Comparison of ENCODE assay signal across 8 cellular contexts in the genomic region with DNA sequence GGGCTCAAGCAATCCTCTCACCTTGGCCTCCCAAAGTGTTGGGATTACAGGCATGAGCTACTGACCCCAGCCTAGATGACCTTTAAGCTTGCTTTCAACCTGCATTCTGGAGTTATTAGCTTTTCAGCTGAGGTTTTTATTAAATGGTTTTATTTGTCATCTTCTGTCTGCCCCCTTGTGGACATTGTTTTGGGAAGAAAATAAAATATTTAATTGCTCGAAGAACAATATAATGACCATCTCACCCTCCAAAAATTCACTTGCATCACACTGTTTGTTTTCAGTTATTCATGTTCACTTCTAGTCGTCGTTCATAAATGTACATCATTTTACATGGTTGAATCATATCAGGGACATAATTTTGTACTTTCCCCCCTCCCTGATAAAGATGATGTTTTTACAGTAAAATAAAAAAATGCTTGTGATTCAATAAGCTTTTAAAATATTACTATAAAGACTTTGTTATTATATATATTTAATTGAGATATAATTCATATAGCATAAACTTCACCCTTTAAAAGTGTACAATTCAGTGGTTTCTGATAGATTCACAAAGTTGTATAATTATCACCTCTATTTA. TPM values are rescaled to one million over a fixed set of nuclear protein-coding genes. Genes with fewer than 3 reads are reported as not detected.
DNase-seq lines count a peak whose midpoint lies in the region; ATAC-seq and TF ChIP-seq lines count a peak whose summit lies in the region.

No MANE protein-coding gene starts in this region.

- no peak overlapping the region for H2BK12ac ChIP-seq in mesenchymal stem cell (ENCODE audit: low read length in 2 of 2)

- no peak overlapping the region for H2BK120ac ChIP-seq in mesenchymal stem cell (ENCODE audit: low read depth, low read length)

- H3K9me3 ChIP-seq in mesenchymal stem cell (ENCODE audit: control insufficient read depth, low read length) = no peaks in the 10 kb centered on the region

- H2BK15ac ChIP-seq in mesenchymal stem cell (ENCODE audit: low read depth, poor library complexity, severe bottlenecking) = no peak overlapping the region

- H3K36me3 ChIP-seq in KMS-11 (ENCODE audit: insufficient read depth) = no peaks in the 10 kb centered on the region
- H3K36me3 ChIP-seq in mesenchymal stem cell (ENCODE audit: control insufficient read depth in 1 of 2, insufficient read depth in 2 of 2, low read depth in 1 of 2, low read length in 2 of 2) = no peaks in the 10 kb centered on the region

- H3K14ac ChIP-seq in mesenchymal stem cell (ENCODE audit: low read length in 2 of 2) = no peak overlapping the region

- H3K27me3 ChIP-seq in KMS-11 (ENCODE audit: insufficient read depth, low read depth) = 0 out of 2 replicates have a peak, but pooled peaks cover 3% of the 10 kb centered on the region
- peaks cover 0 to 12% of the 10 kb centered on the region in 2 experiments for H3K27me3 ChIP-seq in mesenchymal stem cell (ENCODE audit: control insufficient read depth in 1 of 2, insufficient read depth in 1 of 2, low read length in 2 of 2)

- H3K9ac ChIP-seq in KMS-11 (no peak overlapping the region), mesenchymal stem cell (ENCODE audit: low read length) (peak overlapping the region; percentile 81)

- peak; percentile 63 for DNase-seq in CD1c-positive myeloid dendritic cell (ENCODE audit: extremely low spot score)
- DNase-seq in astrocyte of the spinal cord (ENCODE audit: low read depth, low spot score) = peak; percentile 63
- DNase-seq in mesenchymal stem cell = peak; percentile 60
- no peak for DNase-seq in activated gamma-delta T cell treated with Interleukin-2 at 50 U/mL for 16 hours
- no peak for DNase-seq in activated CD4-positive, alpha-beta T cell treated with anti-CD3 and anti-CD28 coated beads for 1 hour

- no peak overlapping the region for H3K23ac ChIP-seq in mesenchymal stem cell (ENCODE audit: low read length in 2 of 2)

- H2BK5ac ChIP-seq in mesenchymal stem cell (ENCODE audit: low read depth, low read length, poor library complexity, severe bottlenecking) = no peak overlapping the region

- 14% methylated on average over 2 of the region's 3 CpGs for WGBS in mesenchymal stem cell

- TF ChIP-seq CTCF in KMS-11 (conservative IDR thresholded peaks at IDR 0.05; ENCODE audit: low read depth, low read length) (peak; percentile 84), astrocyte of the spinal cord (IDR thresholded peaks at IDR 0.05; ENCODE audit: low read depth, low read length) (peak; percentile 50)

- no peak overlapping the region for H3K27ac ChIP-seq in KMS-11
- H3K27ac ChIP-seq in mesenchymal stem cell (ENCODE audit: low read length, poor library complexity, severe bottlenecking) = no peak overlapping the region

- no peaks in the 10 kb centered on the region for H3K79me2 ChIP-seq in KMS-11 (ENCODE audit: insufficient read depth, low read depth)

- H4K8ac ChIP-seq in mesenchymal stem cell (ENCODE audit: low read length) = no peak overlapping the region

- no peak overlapping the region for H4K91ac ChIP-seq in mesenchymal stem cell (ENCODE audit: low read length)

- H3K4me1 ChIP-seq in KMS-11 (ENCODE audit: low read depth, poor library complexity, severe bottlenecking) (peaks cover 13% of the 10 kb centered on the region), mesenchymal stem cell (ENCODE audit: control insufficient read depth, insufficient read depth, low read depth, low read length) (no peaks in the 10 kb centered on the region)

- no peaks in the 10 kb centered on the region for H4K20me1 ChIP-seq in KMS-11 (ENCODE audit: insufficient read depth)

- H3K4me2 ChIP-seq in KMS-11 = no peak overlapping the region
- H3K4me2 ChIP-seq in mesenchymal stem cell (ENCODE audit: low read length, poor library complexity, severe bottlenecking) = no peak overlapping the region

- no peak overlapping the region for H2AK5ac ChIP-seq in mesenchymal stem cell (ENCODE audit: low read length, severe bottlenecking)

- no peaks in the 10 kb centered on the region for H3K79me1 ChIP-seq in mesenchymal stem cell (replicated peaks; ENCODE audit: low read length, poor library complexity, severe bottlenecking)

- in situ Hi-C loops in astrocyte of the spinal cord (cut with HindIII; ENCODE audit: low sequenced_read_pairs) = loop anchor here (25.0 kb wide), 1 partner anchor 155 kb away; no protein-coding TSS in a partner anchor

- ATAC-seq in GM18867 (IDR thresholded peaks at IDR 0.05; ENCODE audit: unreplicated experiment) = no peak
- ATAC-seq in GM19397 (IDR thresholded peaks at IDR 0.05; ENCODE audit: unreplicated experiment) = no peak

- no peak overlapping the region for H3K18ac ChIP-seq in mesenchymal stem cell (ENCODE audit: low read depth in 1 of 2, low read length in 2 of 2)

- H2AFZ ChIP-seq in KMS-11 (ENCODE audit: low read depth) = no peak overlapping the region
- H2AFZ ChIP-seq in mesenchymal stem cell (ENCODE audit: low read depth, low read length) = no peak overlapping the region

- no peak overlapping the region for H3K4ac ChIP-seq in mesenchymal stem cell (ENCODE audit: low read depth in 1 of 2, low read length in 2 of 2)

- H3K4me3 ChIP-seq in KMS-11 (IDR thresholded peaks at IDR 0.05; ENCODE audit: insufficient read depth, low read depth, low read length) (no peak overlapping the region), astrocyte of the spinal cord (ENCODE audit: low read depth, low read length) (no peak overlapping the region), mesenchymal stem cell (ENCODE audit: insufficient read depth in 1 of 2, low read depth in 1 of 2, low read length in 2 of 2) (no peak overlapping the region)

RNA-seq across cellular contexts. Expression of a gene that starts 10.1 kb away (rescaled TPM):
- polyA plus RNA-seq in mesenchymal stem cell (2013, experiment 1 of 2) = 42.1 TPM
- 43.0 TPM for polyA plus RNA-seq in mesenchymal stem cell (2013, experiment 2 of 2)

RNA-seq across cellular contexts. Expression of a gene that starts 10.5 kb away (rescaled TPM):
- polyA plus RNA-seq in mesenchymal stem cell (2013, experiment 1 of 2) = 1.6 TPM
- 1.8 TPM for polyA plus RNA-seq in mesenchymal stem cell (2013, experiment 2 of 2)

RNA-seq across cellular contexts. Expression of a gene that starts 20.2 kb away (rescaled TPM):
- not detected for polyA plus RNA-seq in mesenchymal stem cell (2013, experiment 1 of 2)
- polyA plus RNA-seq in mesenchymal stem cell (2013, experiment 2 of 2) = not detected

RNA-seq across cellular contexts. Expression of a gene that starts 34.1 kb away (rescaled TPM):
- 7.5 TPM for polyA plus RNA-seq in mesenchymal stem cell (2013, experiment 1 of 2)
- 6.9 TPM for polyA plus RNA-seq in mesenchymal stem cell (2013, experiment 2 of 2)

Comparison
In these comparisons a context has a peak if more than half of its experiments do, and no peak if none do; other contexts are left out.
1. DNase-seq: peak in CD1c-positive myeloid dendritic cell (single experiment), astrocyte of the spinal cord (single experiment) and mesenchymal stem cell (single experiment); none in activated gamma-delta T cell treated with Interleukin-2 at 50 U/mL for 16 hours (single experiment) and activated CD4-positive, alpha-beta T cell treated with anti-CD3 and anti-CD28 coated beads for 1 hour (single experiment).